Comparison of ENCODE assay signal across 10 cellular contexts in genomic region chr4:8267077-8267476, GRCh38. TPM values are rescaled to one million over a fixed set of nuclear protein-coding genes. Genes with fewer than 3 reads are reported as not detected.
A peak's percentile ranks its signal among the peaks of the same experiment; 100 is the strongest.
DNase-seq lines count a peak whose midpoint lies in the region; ATAC-seq, FAIRE-seq and TF ChIP-seq lines count a peak whose summit lies in the region.
"Had no signal": no experiment of that assay in that cellular context is flagged by ENCODE, and none has a peak within 500 bp of the region (broad histone marks: within the 10 kb centered on the region; RNA-seq: fewer than 3 reads in every experiment).

No MANE protein-coding gene starts in this region.

- no peak overlapping the region for H3K4me2 ChIP-seq in mesenchymal stem cell (ENCODE audit: low read length, poor library complexity, severe bottlenecking)

- H3K18ac ChIP-seq in mesenchymal stem cell (ENCODE audit: low read depth in 1 of 2, low read length in 2 of 2) = no peak overlapping the region

- 35% methylated on average over 13 of the region's 13 CpGs for WGBS in mesenchymal stem cell

- H4K91ac ChIP-seq in mesenchymal stem cell (ENCODE audit: low read length) = no peak overlapping the region

- H3K9ac ChIP-seq in mesenchymal stem cell (ENCODE audit: low read length) = peak overlapping the region; percentile 29

- FAIRE-seq in D721Med (lab: Jason Lieb, UNC) = no peak

- H2BK12ac ChIP-seq in mesenchymal stem cell (ENCODE audit: low read length in 2 of 2) = peak overlapping the region in 1 of 2 experiments; percentile 75

- H3K79me1 ChIP-seq in mesenchymal stem cell (replicated peaks; ENCODE audit: low read length, poor library complexity, severe bottlenecking) = no peaks in the 10 kb centered on the region

- TF ChIP-seq CTCF in D721Med (IDR thresholded peaks at IDR 0.05; ENCODE audit: insufficient read depth, missing control alignments) = peak; percentile 54
- TF ChIP-seq CTCF in cardiac fibroblast (IDR thresholded peaks at IDR 0.05; ENCODE audit: low read depth, low read length) = peak; percentile 93

- no peak overlapping the region for H3K23ac ChIP-seq in mesenchymal stem cell (ENCODE audit: low read length in 2 of 2)

- DNase-seq in D721Med (ENCODE audit: insufficient read length, low spot score) (no peak), H7 (peak; percentile 94), OCI-M1 (lab: John Stamatoyannopoulos, UW) (peak; percentile 66), cardiac fibroblast (ENCODE audit: low read depth in 2 of 2) (peak; percentile 71 to 90), mesenchymal stem cell (peak; percentile 67), NCI-H2227 (lab: John Stamatoyannopoulos, UW; ENCODE audit: unreplicated experiment) (no peak), NCI-H1436 treated with DMSO at 0.1 percent for 48 hours (lab: John Stamatoyannopoulos, UW) (no peak)

- no peak overlapping the region for H2BK15ac ChIP-seq in mesenchymal stem cell (ENCODE audit: low read depth, poor library complexity, severe bottlenecking)

- H3K9me3 ChIP-seq in mesenchymal stem cell (ENCODE audit: control insufficient read depth, low read length) = no peaks in the 10 kb centered on the region

- H3K36me3 ChIP-seq in H7 (replicated peaks; ENCODE audit: control insufficient read depth, insufficient read depth, low read length) = no peaks in the 10 kb centered on the region
- no peaks in the 10 kb centered on the region for H3K36me3 ChIP-seq in mesenchymal stem cell (ENCODE audit: control insufficient read depth in 1 of 2, insufficient read depth in 2 of 2, low read depth in 1 of 2, low read length in 2 of 2)

- H3K4me1 ChIP-seq in mesenchymal stem cell (ENCODE audit: control insufficient read depth, insufficient read depth, low read depth, low read length) = peaks cover 30% of the 10 kb centered on the region

- H2AK5ac ChIP-seq in mesenchymal stem cell (ENCODE audit: low read length, severe bottlenecking) = no peak overlapping the region

- H2BK120ac ChIP-seq in mesenchymal stem cell (ENCODE audit: low read depth, low read length) = no peak overlapping the region

- H3K27me3 ChIP-seq in H7 (ENCODE audit: control insufficient read depth, insufficient read depth, low read length) (peaks cover 21% of the 10 kb centered on the region), mesenchymal stem cell (ENCODE audit: control insufficient read depth in 1 of 2, insufficient read depth in 1 of 2, low read length in 2 of 2) (peaks cover 19 to 26% of the 10 kb centered on the region in 2 experiments)

- no peak overlapping the region for H4K8ac ChIP-seq in mesenchymal stem cell (ENCODE audit: low read length)

- no peak overlapping the region for H3K27ac ChIP-seq in mesenchymal stem cell (ENCODE audit: low read length, poor library complexity, severe bottlenecking)
- H3K27ac ChIP-seq: SK-N-MC had no signal

- H2BK5ac ChIP-seq in mesenchymal stem cell (ENCODE audit: low read depth, low read length, poor library complexity, severe bottlenecking) = no peak overlapping the region

- no peak overlapping the region for H3K4ac ChIP-seq in mesenchymal stem cell (ENCODE audit: low read depth in 1 of 2, low read length in 2 of 2)

- H3K14ac ChIP-seq in mesenchymal stem cell (ENCODE audit: low read length in 2 of 2) = no peak overlapping the region

- no peak overlapping the region for H2AFZ ChIP-seq in mesenchymal stem cell (ENCODE audit: low read depth, low read length)

- H3K4me3 ChIP-seq in H7 (ENCODE audit: insufficient read depth, low read depth, low read length) (no peak overlapping the region), cardiac fibroblast (replicated peaks in 1 of 2; ENCODE audit: low read depth in 2 of 2, low read length in 2 of 2) (no peak overlapping the region), mesenchymal stem cell (ENCODE audit: insufficient read depth in 1 of 2, low read depth in 1 of 2, low read length in 2 of 2) (no peak overlapping the region)
- H3K4me3 ChIP-seq: SK-N-MC had no signal

- ATAC-seq in GM18909 (IDR thresholded peaks at IDR 0.05; ENCODE audit: poor library complexity, unreplicated experiment) = no peak

RNA-seq across cellular contexts. Expression of gene HTRA3, which starts 2.5 kb away (rescaled TPM):
- 3.8 and 4.6 TPM in 2 replicates for total RNA-seq in H7 (2014; rRNA removed; shearing (Covaris generic))
- 88.3 TPM for polyA plus RNA-seq in mesenchymal stem cell (2013, experiment 1 of 2)
- polyA plus RNA-seq in mesenchymal stem cell (2013, experiment 2 of 2) = 87.5 TPM
- polyA plus RNA-seq: neural cell had no signal

Comparison
In these comparisons a context has a peak if more than half of its experiments do, and no peak if none do; other contexts are left out.
1. DNase-seq: peak in H7 (single experiment), OCI-M1 (single experiment), cardiac fibroblast (2 of 2) and mesenchymal stem cell (single experiment); none in D721Med (single experiment), NCI-H2227 (single experiment) and NCI-H1436 treated with DMSO at 0.1 percent for 48 hours (single experiment).